Comparison of ENCODE assay signal across 20 cellular contexts in the genomic region with DNA sequence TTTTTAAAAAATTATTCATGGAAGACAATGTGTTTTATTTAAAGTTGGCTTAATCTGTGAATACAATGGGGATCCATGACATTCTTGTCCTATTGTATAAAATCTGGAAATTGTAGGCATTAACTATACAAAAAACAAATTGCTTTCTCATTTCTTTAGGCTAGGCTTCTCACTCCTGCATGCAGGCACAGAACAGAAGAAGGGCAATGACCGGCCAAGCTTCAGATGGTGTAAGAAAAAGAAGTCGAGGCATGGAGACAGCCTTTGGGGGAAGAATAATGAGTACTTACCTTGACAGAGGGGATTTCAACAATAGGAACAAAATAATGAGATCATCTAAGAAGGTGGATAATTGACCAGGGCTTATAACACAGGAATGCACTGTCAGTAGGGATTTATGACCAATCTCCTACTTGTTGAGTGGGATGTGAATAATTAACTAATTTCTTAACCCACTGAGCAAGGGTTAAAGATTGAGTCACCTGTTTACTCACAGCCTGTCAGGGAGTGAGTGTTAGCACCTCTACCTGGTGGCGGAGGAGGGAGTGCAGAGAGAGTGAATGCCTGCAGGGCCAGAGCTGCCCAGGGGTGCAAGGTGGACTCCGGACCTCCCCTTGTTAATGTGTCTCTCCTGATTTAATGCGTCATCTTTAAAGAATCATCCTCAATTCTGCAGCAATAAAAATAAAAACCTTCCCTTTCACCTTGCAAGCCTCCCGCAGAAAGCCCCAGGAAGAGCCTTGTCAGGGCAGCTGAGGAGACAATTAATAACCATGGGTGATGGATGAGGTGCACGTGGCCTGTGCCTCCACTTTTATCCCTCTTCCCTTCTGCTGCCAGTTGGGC. TPM values are rescaled to one million over a fixed set of nuclear protein-coding genes. Genes with fewer than 3 reads are reported as not detected.
DNase-seq lines count a peak whose midpoint lies in the region; ATAC-seq and TF ChIP-seq lines count a peak whose summit lies in the region.
"Had no signal": no experiment of that assay in that cellular context is flagged by ENCODE, and none has a peak within 500 bp of the region (broad histone marks: within the 10 kb centered on the region; RNA-seq: fewer than 3 reads in every experiment).

No MANE protein-coding gene starts in this region.

- H3K56ac ChIP-seq in mesendoderm (ENCODE audit: low read length): no peak overlapping the region

- H3K18ac ChIP-seq in mesendoderm (ENCODE audit: low read length): no peak overlapping the region

- in situ Hi-C loops in Caki2 (cut with HindIII; ENCODE audit: low pct_unique_long_range_greater_than_20kb, low sequenced_read_pairs): no loop called here

- H3K9ac ChIP-seq in mesendoderm (ENCODE audit: low read length): no peak overlapping the region
- H3K9ac ChIP-seq: neural progenitor cell had no signal

- TF ChIP-seq CTCF in epithelial cell of esophagus (IDR thresholded peaks at IDR 0.05; ENCODE audit: insufficient read depth, low read depth, low read length, missing control alignments): peak; percentile 14

- no peak overlapping the region for H3K23ac ChIP-seq in mesendoderm (ENCODE audit: low read length)

- peaks cover 5% of the 10 kb centered on the region for H3K4me1 ChIP-seq in mesendoderm (ENCODE audit: control insufficient read depth, low read depth, low read length)
- H3K4me1 ChIP-seq: heart left ventricle, vagina had no signal

- no peaks in the 10 kb centered on the region for H3K27me3 ChIP-seq in mesendoderm (ENCODE audit: insufficient read depth, low read length, poor library complexity)
- H3K27me3 ChIP-seq: neural progenitor cell, vagina had no signal

- H3K36me3 ChIP-seq in mesendoderm (ENCODE audit: control insufficient read depth, insufficient read depth, low read length): no peaks in the 10 kb centered on the region
- H3K36me3 ChIP-seq: heart left ventricle, neural progenitor cell, vagina had no signal

- H3K4me2 ChIP-seq in mesendoderm (ENCODE audit: low read length): no peak overlapping the region
- H3K4me2 ChIP-seq: neural progenitor cell had no signal

- no peak overlapping the region for H3K27ac ChIP-seq in mesendoderm (ENCODE audit: low read depth, low read length)
- H3K27ac ChIP-seq: heart left ventricle, neural progenitor cell, vagina had no signal

- DNase-seq in Caki2 (ENCODE audit: low read depth): peak; percentile 98
- DNase-seq in HT-29 (ENCODE audit: low spot score): peak; percentile 86
- DNase-seq in epithelial cell of esophagus (ENCODE audit: low read depth): peak; percentile 90
- DNase-seq in mesendoderm: peak; percentile 63
- no peak for DNase-seq in hepatic stellate cell (ENCODE audit: low spot score)
- DNase-seq: activated naive CD8-positive, alpha-beta T cell treated with anti-CD3 and anti-CD28 coated beads, Interleukin-2, amount 50 U/mL, for 24 hours; activated T-cell treated with anti-CD3 and anti-CD28 coated beads, Interleukin-2, amount 50 U/mL, for 24 hours; cerebellar nuclear complex; erythroblast; heart left ventricle; MV-4-11; SIG-M5 had no signal

- H2BK120ac ChIP-seq in mesendoderm (ENCODE audit: low read depth, low read length): no peak overlapping the region

- no peak overlapping the region for H2BK15ac ChIP-seq in mesendoderm (replicated peaks; ENCODE audit: low read depth)

- no peak overlapping the region for H4K5ac ChIP-seq in mesendoderm (ENCODE audit: low read length)

- no peaks in the 10 kb centered on the region for H3K79me1 ChIP-seq in mesendoderm (ENCODE audit: low read length)

- no CpG with 5 or more reads among the region's 7 CpGs for WGBS in mesendoderm (ENCODE audit: extremely low coverage, insufficient coverage, low lambda C conversion rate)

- no peak overlapping the region for H2AK5ac ChIP-seq in mesendoderm (ENCODE audit: low read length)

- ATAC-seq in GM21381 (IDR thresholded peaks at IDR 0.05; ENCODE audit: unreplicated experiment): no peak
- no peak for ATAC-seq in HG03571 (IDR thresholded peaks at IDR 0.05; ENCODE audit: unreplicated experiment)
- no peak for ATAC-seq in HG03039 (IDR thresholded peaks at IDR 0.05; ENCODE audit: unreplicated experiment)
- ATAC-seq: activated naive CD8-positive, alpha-beta T cell treated with anti-CD3 and anti-CD28 coated beads, Interleukin-2, amount 50 U/mL, for 24 hours; heart left ventricle; stimulated activated memory B cell treated with anti-CD40 and anti-IgM and Interleukin-4, amounts not matched to agents 10 μg/mL and 1 μg/mL and 100 μg/mL, for 72 hours had no signal

- H2BK5ac ChIP-seq in mesendoderm (ENCODE audit: low read length): no peak overlapping the region

- no peaks in the 10 kb centered on the region for H3K79me2 ChIP-seq in mesendoderm (ENCODE audit: control insufficient read depth, insufficient read depth, low read length)

- no peak overlapping the region for H4K8ac ChIP-seq in mesendoderm (ENCODE audit: low read depth, low read length)

- H3K4me3 ChIP-seq in epithelial cell of esophagus (ENCODE audit: low read length): no peak overlapping the region
- no peak overlapping the region for H3K4me3 ChIP-seq in mesendoderm (ENCODE audit: low read length)
- H3K4me3 ChIP-seq: heart left ventricle, neural progenitor cell, vagina had no signal

- no peak overlapping the region for H3K4ac ChIP-seq in mesendoderm (ENCODE audit: low read depth, low read length)

RNA-seq across cellular contexts. Expression of gene SLC22A2, which starts 3.9 kb away (rescaled TPM):
- 0.10 TPM in 1 of 2 replicates, not detected in the other for total RNA-seq in Caki2 (2014; rRNA removed; shearing (Covaris generic); ENCODE audit: low replicate concordance)
- total RNA-seq in HT-29 (2014; rRNA removed; shearing (Covaris generic)): 0.63 TPM in 1 of 2 replicates, not detected in the other
- polyA plus RNA-seq in mesendoderm (2013, experiment 1 of 2): 2.3 TPM
- polyA plus RNA-seq in mesendoderm (2013, experiment 2 of 2): 2.2 TPM
- total RNA-seq: heart left ventricle, HT1080, lower leg skin, vagina had no signal
- polyA plus RNA-seq: heart left ventricle had no signal
